In genomic region chr20:48620486-48621255, GRCh38 we compare ENCODE assay signal across 1 cellular context.
TF ChIP-seq lines count a peak whose summit lies in the region.

No MANE protein-coding gene starts in this region.

TF ChIP-seq in K562, 482 proteins besides CTCF, POLR2A, EP300 and RAD21 (continued from another document):
- TF ChIP-seq BHLHE40 (IDR thresholded peaks at IDR 0.05; ENCODE audit: low read length), result peak; percentile 40
- TF ChIP-seq HMGN3 (IDR thresholded peaks at IDR 0.05; ENCODE audit: borderline replicate concordance, extremely low read depth, insufficient read length, low read depth, low read length), result no peak
- TF ChIP-seq POLR2B (IDR thresholded peaks at IDR 0.05; ENCODE audit: low read depth, partially characterized antibody), result no peak
- peak; percentile 54; the same call in 1 of the 2 replicates for TF ChIP-seq SMARCA5 (IDR thresholded peaks at IDR 0.05)
- TF ChIP-seq ZNF707 (CRISPR knock-in tag; conservative IDR thresholded peaks at IDR 0.05), result no peak
- no peak for TF ChIP-seq ETV5 (CRISPR knock-in tag; IDR thresholded peaks at IDR 0.05; ENCODE audit: low read depth)
- peak; percentile 75 for TF ChIP-seq ZNF512 (tag; IDR thresholded peaks at IDR 0.05)
- TF ChIP-seq DMBX1 (CRISPR knock-in tag; IDR thresholded peaks at IDR 0.05; ENCODE audit: borderline replicate concordance), result no peak
- no peak for TF ChIP-seq PHF20 (IDR thresholded peaks at IDR 0.05; ENCODE audit: partially characterized antibody)
- peak; percentile 54; the same call in 1 of the 2 replicates for TF ChIP-seq XRCC5 (IDR thresholded peaks at IDR 0.05; ENCODE audit: low read depth, low read length)
- peak; percentile 87 for TF ChIP-seq SMC3 (conservative IDR thresholded peaks at IDR 0.05; ENCODE audit: insufficient read depth, low read depth, low read length)
- TF ChIP-seq PHF8 (IDR thresholded peaks at IDR 0.05; ENCODE audit: borderline replicate concordance, low read length), result no peak
- no peak for TF ChIP-seq MTF1 (CRISPR knock-in tag; IDR thresholded peaks at IDR 0.05; ENCODE audit: borderline replicate concordance)
- TF ChIP-seq RB1 (IDR thresholded peaks at IDR 0.05; ENCODE audit: low read depth), result peak; percentile 67; the same call in 1 of the 2 replicates
- peak; percentile 10; the same call in 1 of the 2 replicates for TF ChIP-seq NR2C1 (IDR thresholded peaks at IDR 0.05)
- TF ChIP-seq NR2C1 (tag; IDR thresholded peaks at IDR 0.05), result no peak
- no peak for TF ChIP-seq ZNF316 (IDR thresholded peaks at IDR 0.05)
- no peak for TF ChIP-seq ZNF274 (IDR thresholded peaks at IDR 0.05; ENCODE audit: borderline replicate concordance, low read depth, low read length)
- no peak for TF ChIP-seq MXI1 (IDR thresholded peaks at IDR 0.05; ENCODE audit: low read depth, low read length)
- no peak for TF ChIP-seq POU5F1 (IDR thresholded peaks at IDR 0.05; ENCODE audit: borderline replicate concordance, low read depth, low read length, partially characterized antibody)
- TF ChIP-seq MCM3 (IDR thresholded peaks at IDR 0.05), result no peak
